In genomic region chr12:55780695-55781094, GRCh38 we compare ENCODE assay signal across 23 cellular contexts.
DNase-seq lines count a peak whose midpoint lies in the region; ATAC-seq and TF ChIP-seq lines count a peak whose summit lies in the region.
"Had no signal": no experiment of that assay in that cellular context is flagged by ENCODE, and none has a peak within 500 bp of the region (broad histone marks: within the 10 kb centered on the region; RNA-seq: fewer than 3 reads in every experiment).

No MANE protein-coding gene starts in this region.

- H3K36me3 Mint-ChIP-seq in T-helper 1 cell treated with Interleukin-12 subunit alpha and Interleukin-12 subunit beta and Interleukin-4 antibody, amounts not matched to agents 30 μg/mL and 1 μg/mL, for 36 hours (ENCODE audit: low read depth): peaks cover 43% of the 10 kb centered on the region

- peak overlapping the region; percentile 70 for H3K27ac Mint-ChIP-seq in T-helper 1 cell treated with Interleukin-12 subunit alpha and Interleukin-12 subunit beta and Interleukin-4 antibody, amounts not matched to agents 30 μg/mL and 1 μg/mL, for 36 hours
- H3K27ac Mint-ChIP-seq: activated naive CD4-positive, alpha-beta T cell treated with anti-CD3 and anti-CD28 coated beads, Interleukin-2, amount 50 U/mL, for 24 hours; natural killer cell; progenitor cell of endocrine pancreas had no signal

- no peaks in the 10 kb centered on the region for H3K9me3 Mint-ChIP-seq in T-helper 1 cell treated with Interleukin-12 subunit alpha and Interleukin-12 subunit beta and Interleukin-4 antibody, amounts not matched to agents 30 μg/mL and 1 μg/mL, for 36 hours
- H3K9me3 Mint-ChIP-seq: activated naive CD4-positive, alpha-beta T cell treated with anti-CD3 and anti-CD28 coated beads, Interleukin-2, amount 50 U/mL, for 24 hours; natural killer cell had no signal

- no peak for TF ChIP-seq CTCF in NB4 (IDR thresholded peaks at IDR 0.05; ENCODE audit: low read depth, low read length)

- no peak overlapping the region for H3K4me3 ChIP-seq in NB4 (ENCODE audit: low read depth, low read length)
- H3K4me3 ChIP-seq: dorsolateral prefrontal cortex, esophagus squamous epithelium, smooth muscle cell, tibial artery had no signal

- TF ChIP-seq POLR2A in NB4 (IDR thresholded peaks at IDR 0.05; ENCODE audit: extremely low read depth, insufficient read length): no peak

- H3K27me3 Mint-ChIP-seq in T-helper 1 cell treated with Interleukin-12 subunit alpha and Interleukin-12 subunit beta and Interleukin-4 antibody, amounts not matched to agents 30 μg/mL and 1 μg/mL, for 36 hours (ENCODE audit: low read depth): no peaks in the 10 kb centered on the region
- H3K27me3 Mint-ChIP-seq: activated naive CD4-positive, alpha-beta T cell treated with anti-CD3 and anti-CD28 coated beads, Interleukin-2, amount 50 U/mL, for 24 hours; progenitor cell of endocrine pancreas had no signal

- DNase-seq in T-helper 1 cell (no peak), NB4 (ENCODE audit: low read depth) (peak; percentile 46), amniotic epithelial cell (ENCODE audit: low read depth) (peak; percentile 87), non-pigmented ciliary epithelial cell (ENCODE audit: low read depth) (peak; percentile 31), iPS-NIHi7 (ENCODE audit: extremely low spot score) (no peak)
- DNase-seq: brain microvascular endothelial cell; DMS53; dorsolateral prefrontal cortex; esophagus squamous epithelium; head of caudate nucleus; islet precursor cell; Karpas-422; natural killer cell; NCI-H146; NCI-H345; NK-92 treated with Interleukin-12 subunit alpha and Interleukin-12 subunit beta, amount 100 ng/mL, for 24 hours; tibial artery had no signal

- H3K4me1 Mint-ChIP-seq in T-helper 1 cell treated with Interleukin-12 subunit alpha and Interleukin-12 subunit beta and Interleukin-4 antibody, amounts not matched to agents 30 μg/mL and 1 μg/mL, for 36 hours (ENCODE audit: low read depth): peaks cover 23% of the 10 kb centered on the region
- H3K4me1 Mint-ChIP-seq: natural killer cell had no signal

- H3K4me3 Mint-ChIP-seq in T-helper 1 cell treated with Interleukin-12 subunit alpha and Interleukin-12 subunit beta and Interleukin-4 antibody, amounts not matched to agents 30 μg/mL and 1 μg/mL, for 36 hours: peak overlapping the region; percentile 48
- H3K4me3 Mint-ChIP-seq: activated naive CD4-positive, alpha-beta T cell treated with anti-CD3 and anti-CD28 coated beads, Interleukin-2, amount 50 U/mL, for 24 hours; natural killer cell had no signal

- no peak for ATAC-seq in GM18873 (IDR thresholded peaks at IDR 0.05; ENCODE audit: low FRiP score, unreplicated experiment)
- ATAC-seq in GM21526 (IDR thresholded peaks at IDR 0.05; ENCODE audit: low FRiP score, unreplicated experiment): no peak
- ATAC-seq: natural killer cell had no signal

Comparison
In these comparisons a context has a peak if more than half of its experiments do, and no peak if none do; other contexts are left out.
1. DNase-seq: peak in NB4 (single experiment), amniotic epithelial cell (single experiment) and non-pigmented ciliary epithelial cell (single experiment); none in T-helper 1 cell (0 of 5) and iPS-NIHi7 (single experiment).